In genomic region chr20:3250091-3250504, GRCh38 we compare ENCODE assay signal across 11 cellular contexts. TPM values are rescaled to one million over a fixed set of nuclear protein-coding genes. Genes with fewer than 3 reads are reported as not detected.
DNase-seq lines count a peak whose midpoint lies in the region; FAIRE-seq and TF ChIP-seq lines count a peak whose summit lies in the region.
"Had no signal": no experiment of that assay in that cellular context is flagged by ENCODE, and none has a peak within 500 bp of the region (broad histone marks: within the 10 kb centered on the region; RNA-seq: fewer than 3 reads in every experiment).

No MANE protein-coding gene starts in this region.

- DNase-seq in NCI-H748 (lab: John Stamatoyannopoulos, UW; ENCODE audit: unreplicated experiment) (peak; percentile 59), NCI-H748 treated with DMSO at 0.1 percent for 48 hours (lab: John Stamatoyannopoulos, UW) (no peak), NCI-H510A treated with DMSO at 0.1 percent for 48 hours (lab: John Stamatoyannopoulos, UW) (peak; percentile 35), endodermal cell (peak; percentile 94), spleen (peak; percentile 51), DMS79 (lab: John Stamatoyannopoulos, UW) (no peak), GM19239 (ENCODE audit: insufficient read length, low spot score) (no peak)
- DNase-seq in activated T-cell treated with anti-CD3 and anti-CD28 coated beads, Interleukin-2, amount 50 U/mL, for 1 hour: no peak
- DNase-seq: AML-193, immature natural killer cell, SJCRH30 had no signal

- H3K4me1 ChIP-seq in endodermal cell (ENCODE audit: control insufficient read depth, insufficient read depth, low read length): no peaks in the 10 kb centered on the region
- H3K4me1 ChIP-seq in spleen: peaks cover 8 to 22% (median 14%) of the 10 kb centered on the region in 6 donors
- H3K4me1 ChIP-seq: SJCRH30 had no signal

- FAIRE-seq in GM19239 (lab: Jason Lieb, UNC): no peak

- H3K27ac ChIP-seq in endodermal cell (ENCODE audit: low read depth, low read length): no peak overlapping the region
- no peak overlapping the region for H3K27ac ChIP-seq in spleen
- H3K27ac ChIP-seq: SJCRH30 had no signal

- H3K27ac Mint-ChIP-seq in endodermal cell: no peak overlapping the region
- H3K27ac Mint-ChIP-seq: immature natural killer cell had no signal

- H3K9me3 Mint-ChIP-seq in endodermal cell: no peaks in the 10 kb centered on the region
- H3K9me3 Mint-ChIP-seq: immature natural killer cell had no signal

- peaks cover 7% of the 10 kb centered on the region for H3K4me1 Mint-ChIP-seq in endodermal cell

- H3K9me3 ChIP-seq in endodermal cell (ENCODE audit: control insufficient read depth, low read length) (no peaks in the 10 kb centered on the region), spleen (no peaks in the 10 kb centered on the region)
- H3K9me3 ChIP-seq: SJCRH30 had no signal

- peak overlapping the region; percentile 34 for H3K4me3 Mint-ChIP-seq in endodermal cell
- H3K4me3 Mint-ChIP-seq: immature natural killer cell had no signal

- TF ChIP-seq POLR2A in spleen (IDR thresholded peaks at IDR 0.05): no peak

- H3K36me3 Mint-ChIP-seq in endodermal cell (ENCODE audit: low read depth): peaks cover 16% of the 10 kb centered on the region

- peaks cover 26% of the 10 kb centered on the region for H3K27me3 Mint-ChIP-seq in endodermal cell (ENCODE audit: insufficient read depth)

- 36% methylated on average over 10 of the region's 10 CpGs for WGBS in endodermal cell (ENCODE audit: insufficient coverage in 1 of 2, insufficient read length in 1 of 2), 2 experiments
- 65 to 80% (median 77%) methylated on average over 10 of the region's 10 CpGs for WGBS in spleen, 5 donors

- TF ChIP-seq CTCF in endodermal cell (conservative IDR thresholded peaks at IDR 0.05) (peak; percentile 89), spleen (IDR thresholded peaks at IDR 0.05 in 8 of 11, conservative IDR thresholded peaks at IDR 0.05 in 3 of 11) (no peak)

- H3K36me3 ChIP-seq in endodermal cell (ENCODE audit: control insufficient read depth, insufficient read depth, low read length): peaks cover 6% of the 10 kb centered on the region
- peaks cover 0 to 51% (median 33%) of the 10 kb centered on the region in 6 donors for H3K36me3 ChIP-seq in spleen

- no peak overlapping the region for H3K9ac ChIP-seq in endodermal cell (ENCODE audit: extremely low read depth, low read length, poor library complexity, severe bottlenecking)

- H3K27me3 ChIP-seq in endodermal cell (ENCODE audit: control insufficient read depth, insufficient read depth, low read length, poor library complexity, severe bottlenecking): peaks cover 26% of the 10 kb centered on the region
- H3K27me3 ChIP-seq in spleen (replicated peaks in 1 of 7): peaks cover 0 to 42% (median 7%) of the 10 kb centered on the region in 7 donors
- H3K27me3 ChIP-seq: SJCRH30 had no signal

- intact Hi-C loops in spleen (cut with DNase I; ENCODE audit: low total_unique reads): no loop called here

- H3K4me3 ChIP-seq in endodermal cell (ENCODE audit: low read length) (no peak overlapping the region), spleen (no peak overlapping the region)
- H3K4me3 ChIP-seq: SJCRH30 had no signal

RNA-seq across cellular contexts. Expression of gene SLC4A11, which starts 11.1 kb away (rescaled TPM):
- total RNA-seq in endodermal cell: 10 to 100 TPM in 1 of 2 donors, 1 to 10 TPM in 1; 3.8 to 12.4 TPM
- 2.7 TPM for polyA plus RNA-seq in endodermal cell (2013, experiment 1 of 2)
- polyA plus RNA-seq in endodermal cell (2013, experiment 2 of 2): 2.3 TPM
- total RNA-seq in spleen: 1 to 10 TPM in 2 of 7 donors, under 1 TPM in 5; 0.52 to 1.6 (median 0.67) TPM
- polyA plus RNA-seq in spleen: 1 to 10 TPM in 2 of 3 donors, under 1 TPM in 1; 0.93 to 1.4 (median 1.1) TPM
- polyA plus RNA-seq: immature natural killer cell had no signal

RNA-seq across cellular contexts. Expression of gene ITPA, which starts 40.8 kb away (rescaled TPM):
- total RNA-seq in endodermal cell (10 to 100 TPM; 50.8 to 53.6 TPM), spleen (10 to 100 TPM; 26.1 to 54.8 (median 38.1) TPM)
- polyA plus RNA-seq in endodermal cell (2013, experiment 1 of 2): 47.9 TPM
- polyA plus RNA-seq in endodermal cell (2013, experiment 2 of 2): 37.1 TPM
- 100 to 1,000 TPM; 111 to 173 (median 165) TPM for polyA plus RNA-seq in spleen

RNA-seq across cellular contexts. Expression of gene DDRGK1, which starts 45.6 kb away (rescaled TPM):
- 10 to 100 TPM; 55.0 to 59.3 TPM for total RNA-seq in endodermal cell
- 45.8 TPM for polyA plus RNA-seq in endodermal cell (2013, experiment 1 of 2)
- polyA plus RNA-seq in endodermal cell (2013, experiment 2 of 2): 38.0 TPM
- 10 to 100 TPM; 38.2 to 53.7 (median 48.2) TPM for total RNA-seq in spleen
- polyA plus RNA-seq in spleen: 10 to 100 TPM; 25.6 to 37.3 (median 28.1) TPM

Comparison
In these comparisons a context has a peak if more than half of its experiments do, and no peak if none do; other contexts are left out.
1. DNase-seq: peak in NCI-H748 (single experiment), NCI-H510A treated with DMSO at 0.1 percent for 48 hours (single experiment), endodermal cell (single experiment) and spleen (single experiment); none in NCI-H748 treated with DMSO at 0.1 percent for 48 hours (single experiment), DMS79 (single experiment), activated T-cell treated with anti-CD3 and anti-CD28 coated beads, Interleukin-2, amount 50 U/mL, for 1 hour (single experiment) and GM19239 (single experiment).